In the genomic region with DNA sequence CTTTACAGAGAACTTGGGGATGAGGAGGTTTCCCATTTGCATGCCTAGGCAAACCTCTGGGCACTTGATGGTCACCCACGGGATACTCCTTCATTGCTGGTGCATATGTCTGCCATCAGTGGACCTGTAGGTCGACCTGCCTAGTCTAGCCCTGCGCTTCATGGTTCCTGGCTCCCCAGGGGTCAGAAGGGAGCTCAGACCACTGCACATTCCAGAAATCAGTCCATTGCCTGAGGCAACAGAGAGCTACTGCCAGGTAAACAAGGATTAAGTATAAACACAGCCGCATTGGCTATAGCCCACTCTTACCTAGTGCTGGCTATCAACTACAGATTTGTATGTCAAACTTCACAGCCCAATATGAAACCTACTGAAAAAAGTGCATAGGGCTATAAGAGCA, we compare ENCODE assay signal across 21 cellular contexts.
DNase-seq lines count a peak whose midpoint lies in the region; ATAC-seq and TF ChIP-seq lines count a peak whose summit lies in the region.
"Had no signal": no experiment of that assay in that cellular context is flagged by ENCODE, and none has a peak within 500 bp of the region (broad histone marks: within the 10 kb centered on the region; RNA-seq: fewer than 3 reads in every experiment).

No MANE protein-coding gene starts in this region.

- DNase-seq in GM23338 (ENCODE audit: low spot score) (no peak), NT2/D1 (ENCODE audit: low read depth, low spot score) (peak; percentile 32), epithelial cell of prostate (ENCODE audit: low read depth, low spot score) (no peak), mesendoderm (peak; percentile 40), adrenal gland (no peak), colonic mucosa (no peak)
- no peak for DNase-seq in stimulated activated CD4-positive, alpha-beta T cell treated with anti-CD3 and anti-CD28 coated beads, Interleukin-2, amount 100 ng/mL, for 48 hours
- DNase-seq: CD4-positive, alpha-beta T cell; Kasumi-1; MV-4-11; NCI-H1694 treated with DMSO at 0.1 percent for 48 hours; NCI-H2081 treated with DMSO at 0.1 percent for 48 hours; NCI-H2171; NCI-H226; NCI-H774; PC-3; SJCRH30 had no signal

- H2BK5ac ChIP-seq in mesendoderm (ENCODE audit: low read length), result no peak overlapping the region

- no peak overlapping the region for H3K4me3 Mint-ChIP-seq in GM23338
- H3K4me3 Mint-ChIP-seq: CD4-positive, alpha-beta T cell had no signal

- no peaks in the 10 kb centered on the region for H3K27me3 Mint-ChIP-seq in GM23338 (ENCODE audit: insufficient read depth, low read depth, poor library complexity)
- H3K27me3 Mint-ChIP-seq: CD4-positive, alpha-beta T cell had no signal

- ATAC-seq in GM23338, result no peak
- no peak for ATAC-seq in HG02759 (IDR thresholded peaks at IDR 0.05; ENCODE audit: unreplicated experiment)
- ATAC-seq: PC-3, Right ventricle myocardium inferior, SK-N-SH treated with all-trans-retinoic acid at 6 μM for 48 hours had no signal

- no peak overlapping the region for H3K4me2 ChIP-seq in GM23338
- H3K4me2 ChIP-seq in mesendoderm (ENCODE audit: low read length), result no peak overlapping the region
- H3K4me2 ChIP-seq: BLaER1 treated with 17β-estradiol and CSF1 and Interleukin-3, amounts not matched to agents 10 nM and 100 nM had no signal

- H3K36me3 Mint-ChIP-seq in GM23338 (ENCODE audit: low read depth), result no peaks in the 10 kb centered on the region; the same call in 2 of the 3 replicates

- H2AK5ac ChIP-seq in mesendoderm (ENCODE audit: low read length), result no peak overlapping the region

- no peak overlapping the region for H4K5ac ChIP-seq in mesendoderm (ENCODE audit: low read length)

- no peak overlapping the region for H3K27ac ChIP-seq in GM23338 (ENCODE audit: low read depth)
- peak overlapping the region; percentile 87 for H3K27ac ChIP-seq in epithelial cell of prostate
- H3K27ac ChIP-seq in mesendoderm (ENCODE audit: low read depth, low read length), result no peak overlapping the region
- no peak overlapping the region for H3K27ac ChIP-seq in adrenal gland
- H3K27ac ChIP-seq in colonic mucosa, result no peak overlapping the region
- H3K27ac ChIP-seq: BLaER1 treated with 17β-estradiol and CSF1 and Interleukin-3, amounts not matched to agents 10 nM and 100 nM; SJCRH30 had no signal

- no peaks in the 10 kb centered on the region for H3K79me1 ChIP-seq in mesendoderm (ENCODE audit: low read length)

- no peak overlapping the region for H2BK120ac ChIP-seq in mesendoderm (ENCODE audit: low read depth, low read length)

- no peaks in the 10 kb centered on the region for H3F3A ChIP-seq in GM23338 (replicated peaks; ENCODE audit: low read depth)

- no peaks in the 10 kb centered on the region for H3K4me1 Mint-ChIP-seq in GM23338

- H3K27ac Mint-ChIP-seq in GM23338, result no peak overlapping the region
- H3K27ac Mint-ChIP-seq: CD4-positive, alpha-beta T cell had no signal

- no peak overlapping the region for H3K4ac ChIP-seq in mesendoderm (ENCODE audit: low read depth, low read length)

- no peak overlapping the region for H2BK15ac ChIP-seq in mesendoderm (replicated peaks; ENCODE audit: low read depth)

- no peak overlapping the region for H3K23ac ChIP-seq in mesendoderm (ENCODE audit: low read length)

- peak overlapping the region; percentile 6 for H3K18ac ChIP-seq in mesendoderm (ENCODE audit: low read length)

- H3K4me1 ChIP-seq in GM23338 (ENCODE audit: insufficient read depth) (no peaks in the 10 kb centered on the region), NT2/D1 (ENCODE audit: insufficient read depth, insufficient read length) (peaks cover 13% of the 10 kb centered on the region), mesendoderm (ENCODE audit: control insufficient read depth, low read depth, low read length) (no peaks in the 10 kb centered on the region), adrenal gland (replicated peaks in 1 of 2) (no peaks in the 10 kb centered on the region), colonic mucosa (no peaks in the 10 kb centered on the region)
- H3K4me1 ChIP-seq: BLaER1 treated with 17β-estradiol and CSF1 and Interleukin-3, amounts not matched to agents 10 nM and 100 nM; SJCRH30 had no signal

- intact Hi-C loops in adrenal gland (cut with DNase I) (no loop called here), colonic mucosa (cut with DNase I) (no loop called here)

- no peaks in the 10 kb centered on the region for H3K79me2 ChIP-seq in GM23338 (replicated peaks; ENCODE audit: insufficient read depth)
- H3K79me2 ChIP-seq in mesendoderm (ENCODE audit: control insufficient read depth, insufficient read depth, low read length), result no peaks in the 10 kb centered on the region

- no CpG with 5 or more reads among the region's 4 CpGs for WGBS in mesendoderm (ENCODE audit: extremely low coverage, insufficient coverage, low lambda C conversion rate)
- WGBS in adrenal gland, 4 donors, result 71 to 87% (median 84%) methylated on average over 3 to 4 of the region's 4 CpGs

- H3K36me3 ChIP-seq in GM23338 (ENCODE audit: insufficient read depth), result no peaks in the 10 kb centered on the region
- H3K36me3 ChIP-seq in NT2/D1 (ENCODE audit: insufficient read depth, insufficient read length, low read length), result no peaks in the 10 kb centered on the region
- H3K36me3 ChIP-seq in mesendoderm (ENCODE audit: control insufficient read depth, insufficient read depth, low read length), result no peaks in the 10 kb centered on the region
- H3K36me3 ChIP-seq in adrenal gland (replicated peaks in 1 of 2), result no peaks in the 10 kb centered on the region
- no peaks in the 10 kb centered on the region for H3K36me3 ChIP-seq in colonic mucosa
- H3K36me3 ChIP-seq: BLaER1 treated with 17β-estradiol and CSF1 and Interleukin-3, amounts not matched to agents 10 nM and 100 nM; SJCRH30 had no signal

- peak overlapping the region; percentile 74 for H2AFZ ChIP-seq in GM23338

- peaks cover 7% of the 10 kb centered on the region; the same call in 2 of the 3 replicates for H3K9me3 Mint-ChIP-seq in GM23338

- H3K4me3 ChIP-seq in GM23338 (no peak overlapping the region), NT2/D1 (ENCODE audit: insufficient read length, low read depth) (no peak overlapping the region), mesendoderm (ENCODE audit: low read length) (no peak overlapping the region), adrenal gland (no peak overlapping the region), colonic mucosa (no peak overlapping the region)
- H3K4me3 ChIP-seq: BLaER1 treated with 17β-estradiol and CSF1 and Interleukin-3, amounts not matched to agents 10 nM and 100 nM; SJCRH30 had no signal

- H3K9ac ChIP-seq in NT2/D1 (ENCODE audit: insufficient read length, low read depth) (no peak overlapping the region), mesendoderm (ENCODE audit: low read length) (no peak overlapping the region), colonic mucosa (ENCODE audit: low read depth in 2 of 2, low read length in 2 of 2) (no peak overlapping the region)
- H3K9ac ChIP-seq: BLaER1 treated with 17β-estradiol and CSF1 and Interleukin-3, amounts not matched to agents 10 nM and 100 nM had no signal

- H3K27me3 ChIP-seq in GM23338 (ENCODE audit: insufficient read depth) (no peaks in the 10 kb centered on the region), NT2/D1 (ENCODE audit: insufficient read depth, insufficient read length) (no peaks in the 10 kb centered on the region), mesendoderm (ENCODE audit: insufficient read depth, low read length, poor library complexity) (no peaks in the 10 kb centered on the region), adrenal gland (no peaks in the 10 kb centered on the region), colonic mucosa (no peaks in the 10 kb centered on the region)
- H3K27me3 ChIP-seq: BLaER1 treated with 17β-estradiol and CSF1 and Interleukin-3, amounts not matched to agents 10 nM and 100 nM; SJCRH30 had no signal

- no peak overlapping the region for H4K8ac ChIP-seq in mesendoderm (ENCODE audit: low read depth, low read length)

- no peaks in the 10 kb centered on the region for H3K9me3 ChIP-seq in NT2/D1 (ENCODE audit: insufficient read depth, low read length)
- H3K9me3 ChIP-seq in adrenal gland (replicated peaks in 1 of 3), result no peaks in the 10 kb centered on the region
- H3K9me3 ChIP-seq in colonic mucosa, result no peaks in the 10 kb centered on the region
- H3K9me3 ChIP-seq: SJCRH30 had no signal

- no peaks in the 10 kb centered on the region for H4K20me1 ChIP-seq in GM23338 (replicated peaks; ENCODE audit: insufficient read depth)
- H4K20me1 ChIP-seq: BLaER1 treated with 17β-estradiol and CSF1 and Interleukin-3, amounts not matched to agents 10 nM and 100 nM had no signal

- TF ChIP-seq CTCF in GM23338 (conservative IDR thresholded peaks at IDR 0.05; ENCODE audit: low read depth in 2 of 2) (no peak), adrenal gland (IDR thresholded peaks at IDR 0.05) (no peak), colonic mucosa (IDR thresholded peaks at IDR 0.05) (no peak)

- H3K56ac ChIP-seq in mesendoderm (ENCODE audit: low read length), result no peak overlapping the region

- peaks cover under 1% of the 10 kb centered on the region; the same call in 1 of the 2 replicates for H3K9me2 ChIP-seq in GM23338 (ENCODE audit: insufficient read depth)

- TF ChIP-seq POLR2A in adrenal gland (IDR thresholded peaks at IDR 0.05), result no peak

TF ChIP-seq in GM23338, 12 proteins besides CTCF, POLR2A, EP300 and RAD21 (continues in another document):
- no peak for TF ChIP-seq EZH2 (IDR thresholded peaks at IDR 0.05; ENCODE audit: low read depth, unreplicated experiment)
- TF ChIP-seq POLR2AphosphoS5 (IDR thresholded peaks at IDR 0.05; ENCODE audit: low read depth), result no peak
- no peak for TF ChIP-seq CREB1 (CRISPR knock-in tag; IDR thresholded peaks at IDR 0.05; ENCODE audit: low read depth)
- TF ChIP-seq NANOG (IDR thresholded peaks at IDR 0.05; ENCODE audit: borderline replicate concordance), result no peak

Comparison
In these comparisons a context has a peak if more than half of its experiments do, and no peak if none do; other contexts are left out.
1. DNase-seq: peak in NT2/D1 (single experiment) and mesendoderm (single experiment); none in GM23338 (single experiment), epithelial cell of prostate (single experiment), adrenal gland (0 of 7), colonic mucosa (single experiment) and stimulated activated CD4-positive, alpha-beta T cell treated with anti-CD3 and anti-CD28 coated beads, Interleukin-2, amount 100 ng/mL, for 48 hours (0 of 2).